8 cellular contexts compared by ENCODE assay signal in the genomic region with DNA sequence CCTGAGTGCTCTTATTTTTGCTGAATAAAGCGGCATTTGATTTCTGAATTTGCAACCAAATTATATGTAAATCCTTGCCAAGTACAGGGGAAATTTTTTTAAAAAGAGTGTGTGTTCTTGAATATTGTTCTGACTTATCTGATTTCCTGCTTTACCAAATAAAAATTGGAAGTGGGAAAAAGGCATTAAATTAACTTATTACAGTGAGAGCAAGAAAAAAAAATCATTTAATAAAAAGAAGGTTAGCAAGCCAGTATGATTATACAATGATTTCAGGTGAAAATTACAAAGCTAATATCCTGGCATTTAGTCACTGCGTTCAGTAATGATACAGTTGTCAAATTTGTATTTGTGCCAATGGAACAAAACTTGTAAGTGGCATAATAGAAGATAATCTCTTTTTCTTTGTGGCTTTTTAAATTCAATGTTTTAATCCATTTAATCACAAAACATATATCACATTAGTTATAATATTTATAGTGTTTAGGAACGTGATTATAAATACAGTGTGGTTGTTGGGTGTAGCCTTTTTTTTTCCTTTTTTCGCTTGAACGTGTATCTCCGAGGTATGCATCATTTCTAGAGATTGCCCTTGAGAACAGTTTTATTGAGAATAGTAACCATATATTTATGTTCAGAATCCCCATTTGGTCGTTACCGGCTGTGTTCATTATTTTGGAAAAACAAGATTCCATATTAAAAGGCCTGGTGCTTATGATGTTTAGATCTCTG.
DNase-seq lines count a peak whose midpoint lies in the region; ATAC-seq and TF ChIP-seq lines count a peak whose summit lies in the region.

No MANE protein-coding gene starts in this region.

- H3K4me3 Mint-ChIP-seq in HFFc6: peak overlapping the region; percentile 86
- H3K4me3 Mint-ChIP-seq in naive thymus-derived CD4-positive, alpha-beta T cell: peak overlapping the region; percentile 66 to 91 (median 82)

- H3K9me2 ChIP-seq in MM.1S (replicated peaks; ENCODE audit: insufficient read depth, low read length): no peaks in the 10 kb centered on the region

- TF ChIP-seq CTCF in HFFc6 (IDR thresholded peaks at IDR 0.05) (no peak), brain microvascular endothelial cell (IDR thresholded peaks at IDR 0.05; ENCODE audit: low read depth, low read length, missing control alignments) (no peak), MM.1S (IDR thresholded peaks at IDR 0.05; ENCODE audit: low read length) (no peak)

- H3K4me1 Mint-ChIP-seq in HFFc6 (ENCODE audit: low read depth): peaks cover 54% of the 10 kb centered on the region
- H3K4me1 Mint-ChIP-seq in naive thymus-derived CD4-positive, alpha-beta T cell: peaks cover 28 to 73% (median 62%) of the 10 kb centered on the region in 7 donors

- H3K9me3 ChIP-seq in naive thymus-derived CD4-positive, alpha-beta T cell (ENCODE audit: control insufficient read depth in 2 of 3, low read length in 3 of 3): no peaks in the 10 kb centered on the region
- no peaks in the 10 kb centered on the region for H3K9me3 ChIP-seq in MM.1S (replicated peaks; ENCODE audit: insufficient read depth, low read length)

- H3K27ac Mint-ChIP-seq in HFFc6: peak overlapping the region; percentile 96
- H3K27ac Mint-ChIP-seq in naive thymus-derived CD4-positive, alpha-beta T cell: peak overlapping the region in 8 of 9 donors; percentile 70 to 97 (median 90)

- peaks cover 13% of the 10 kb centered on the region for H3K4me1 ChIP-seq in ACC112 (ENCODE audit: control insufficient read depth, insufficient read depth, low read length, unreplicated experiment)
- peaks cover 0 to 22% of the 10 kb centered on the region in 2 donors for H3K4me1 ChIP-seq in naive thymus-derived CD4-positive, alpha-beta T cell (ENCODE audit: control insufficient read depth in 2 of 2, insufficient read depth in 2 of 2, low read length in 2 of 2)
- H3K4me1 ChIP-seq in MM.1S (ENCODE audit: low read length): no peaks in the 10 kb centered on the region

- peaks cover 15% of the 10 kb centered on the region for H3K36me3 Mint-ChIP-seq in HFFc6 (ENCODE audit: low read depth)
- peaks cover 0 to 3% (median 0%) of the 10 kb centered on the region in 5 donors for H3K36me3 Mint-ChIP-seq in naive thymus-derived CD4-positive, alpha-beta T cell

- no peak overlapping the region for H3K9ac ChIP-seq in MM.1S (ENCODE audit: low read length)

- no peak for DNase-seq in HFFc6
- no peak for DNase-seq in brain microvascular endothelial cell
- DNase-seq in naive thymus-derived CD4-positive, alpha-beta T cell: no peak
- no peak for DNase-seq in MM.1S

- intact Hi-C loops in naive thymus-derived CD4-positive, alpha-beta T cell (cut with micrococcal nuclease): loop anchor here (1.0 to 5.0 kb wide), 3 partner anchors 10 to 184 kb away; a partner anchor contains a TSS

- H3K27ac ChIP-seq in ACC112 (ENCODE audit: low read depth, low read length): peak overlapping the region; percentile 100
- peak overlapping the region; percentile 93 for H3K27ac ChIP-seq in brain microvascular endothelial cell
- peak overlapping the region; percentile 85 for H3K27ac ChIP-seq in naive thymus-derived CD4-positive, alpha-beta T cell (ENCODE audit: low read depth, low read length)
- H3K27ac ChIP-seq in MM.1S (ENCODE audit: low read length): no peak overlapping the region

- H3K36me3 ChIP-seq in ACC112 (ENCODE audit: insufficient read depth, low read length) (peaks cover 5% of the 10 kb centered on the region), brain microvascular endothelial cell (replicated peaks) (no peaks in the 10 kb centered on the region), MM.1S (replicated peaks; ENCODE audit: insufficient read depth, low read length) (no peaks in the 10 kb centered on the region)
- H3K36me3 ChIP-seq in naive thymus-derived CD4-positive, alpha-beta T cell (ENCODE audit: control insufficient read depth in 2 of 3, insufficient read depth in 3 of 3, low read length in 3 of 3): no peaks in the 10 kb centered on the region

- peaks cover 4% of the 10 kb centered on the region; the same call in 1 of the 2 replicates for H3K9me3 Mint-ChIP-seq in HFFc6
- no peaks in the 10 kb centered on the region for H3K9me3 Mint-ChIP-seq in naive thymus-derived CD4-positive, alpha-beta T cell

- POLR2A ChIA-PET in naive thymus-derived CD4-positive, alpha-beta T cell (lab: Charles Lee): interaction anchor here (2.7 to 3.5 kb wide), 3 partner anchors 15 to 32 kb away, joined by 29 to 46 read pairs (median 37); no protein-coding TSS in a partner anchor

- H2AFZ ChIP-seq in ACC112 (ENCODE audit: low read length, unreplicated experiment) (no peak overlapping the region), MM.1S (ENCODE audit: low read length) (no peak overlapping the region)

- in situ Hi-C loops in brain microvascular endothelial cell (cut with HindIII; ENCODE audit: low pct_ligation_motif_present, low sequenced_read_pairs): no loop called here

- no peaks in the 10 kb centered on the region for H4K20me1 ChIP-seq in MM.1S (ENCODE audit: insufficient read depth, low read length)

- ATAC-seq in naive thymus-derived CD4-positive, alpha-beta T cell: no peak
- ATAC-seq in HG02571 (IDR thresholded peaks at IDR 0.05; ENCODE audit: unreplicated experiment) (no peak), GM21447 (IDR thresholded peaks at IDR 0.05; ENCODE audit: unreplicated experiment) (no peak), HG03521 (IDR thresholded peaks at IDR 0.05; ENCODE audit: unreplicated experiment) (no peak)

- no peak overlapping the region for H3K4me2 ChIP-seq in MM.1S (ENCODE audit: low read depth, low read length)

- peaks cover 7% of the 10 kb centered on the region for H3K27me3 Mint-ChIP-seq in HFFc6 (ENCODE audit: insufficient read depth)
- peaks cover 0 to 10% (median 0%) of the 10 kb centered on the region in 5 donors for H3K27me3 Mint-ChIP-seq in naive thymus-derived CD4-positive, alpha-beta T cell

- H3K79me2 ChIP-seq in ACC112 (ENCODE audit: control insufficient read depth, insufficient read depth, low read length, unreplicated experiment) (peaks cover 86% of the 10 kb centered on the region), MM.1S (ENCODE audit: low read length) (peaks cover 47% of the 10 kb centered on the region)

- H3K27me3 ChIP-seq in ACC112 (ENCODE audit: insufficient read depth, low read length): no peaks in the 10 kb centered on the region
- no peaks in the 10 kb centered on the region for H3K27me3 ChIP-seq in brain microvascular endothelial cell (replicated peaks)
- no peaks in the 10 kb centered on the region for H3K27me3 ChIP-seq in naive thymus-derived CD4-positive, alpha-beta T cell (ENCODE audit: control insufficient read depth in 2 of 2, insufficient read depth in 2 of 2, low read length in 2 of 2)
- H3K27me3 ChIP-seq in MM.1S (replicated peaks; ENCODE audit: insufficient read depth, low read length): no peaks in the 10 kb centered on the region

- H3K4me3 ChIP-seq in ACC112 (ENCODE audit: low read depth, low read length) (peak overlapping the region; percentile 75), brain microvascular endothelial cell (ENCODE audit: low read depth, low read length) (peak overlapping the region; percentile 69), MM.1S (ENCODE audit: low read length) (no peak overlapping the region)
- H3K4me3 ChIP-seq in naive thymus-derived CD4-positive, alpha-beta T cell (ENCODE audit: low read length): peak overlapping the region; percentile 64

- CTCF ChIA-PET in naive thymus-derived CD4-positive, alpha-beta T cell (lab: Charles Lee): no interaction called here

- H3F3A ChIP-seq in MM.1S (ENCODE audit: insufficient read depth, low read length): no peaks in the 10 kb centered on the region; the same call in 1 of the 2 replicates
